ENCODE assay signal across 19 cellular contexts in the genomic region with DNA sequence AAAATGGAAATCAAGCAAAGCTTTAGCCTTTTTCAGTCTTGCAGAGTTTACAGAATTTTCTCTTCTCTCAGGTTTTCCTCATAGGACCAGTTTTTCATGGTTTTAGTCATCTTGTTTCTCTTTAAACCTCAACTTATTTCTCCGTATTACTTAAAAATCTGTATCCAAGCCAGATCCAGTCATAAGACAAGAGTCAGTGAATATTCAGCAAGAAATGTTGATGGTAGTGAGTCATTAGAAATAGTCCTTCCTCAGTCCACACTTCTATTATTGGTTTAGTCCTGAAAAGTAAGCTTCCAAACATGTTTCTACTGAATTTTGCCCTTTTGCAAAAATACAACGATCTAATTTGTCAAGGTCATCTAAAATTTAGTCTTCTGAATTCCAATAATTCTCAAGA.
DNase-seq lines count a peak whose midpoint lies in the region; ATAC-seq and TF ChIP-seq lines count a peak whose summit lies in the region.
"Had no signal": no experiment of that assay in that cellular context is flagged by ENCODE, and none has a peak within 500 bp of the region (broad histone marks: within the 10 kb centered on the region; RNA-seq: fewer than 3 reads in every experiment).

No MANE protein-coding gene starts in this region.

- CTCF ChIA-PET in activated naive CD4-positive, alpha-beta T cell treated with anti-CD3 and anti-CD28 coated beads, Interleukin-2, amount 10 ng/mL, durations not matched to agents 7 days and 5 days (lab: Charles Lee): no interaction called here

- H3K4me3 Mint-ChIP-seq in HFFc6: peak overlapping the region; percentile 64
- no peak overlapping the region for H3K4me3 Mint-ChIP-seq in activated naive CD4-positive, alpha-beta T cell treated with anti-CD3 and anti-CD28 coated beads, Interleukin-2, amount 10 ng/mL, durations not matched to agents 7 days and 5 days
- H3K4me3 Mint-ChIP-seq: central memory CD8-positive, alpha-beta T cell; H9 had no signal

- peaks cover 27% of the 10 kb centered on the region for H3K4me1 Mint-ChIP-seq in HFFc6 (ENCODE audit: low read depth)
- H3K4me1 Mint-ChIP-seq in activated naive CD4-positive, alpha-beta T cell treated with anti-CD3 and anti-CD28 coated beads, Interleukin-2, amount 10 ng/mL, durations not matched to agents 7 days and 5 days: no peaks in the 10 kb centered on the region
- H3K4me1 Mint-ChIP-seq: central memory CD8-positive, alpha-beta T cell; H9 had no signal

- peaks cover 7% of the 10 kb centered on the region for H3K9me3 Mint-ChIP-seq in HFFc6
- H3K9me3 Mint-ChIP-seq in activated naive CD4-positive, alpha-beta T cell treated with anti-CD3 and anti-CD28 coated beads, Interleukin-2, amount 10 ng/mL, durations not matched to agents 7 days and 5 days: peaks cover 2% of the 10 kb centered on the region

- peak; percentile 74 for DNase-seq in A172 (ENCODE audit: low spot score)
- DNase-seq in HFFc6: peak; percentile 81
- peak; percentile 64 for DNase-seq in astrocyte of the cerebellum (ENCODE audit: low read depth)
- DNase-seq in foreskin keratinocyte: peak; percentile 40 to 81
- DNase-seq in activated naive CD4-positive, alpha-beta T cell treated with anti-CD3 and anti-CD28 coated beads, Interleukin-2, amount 10 ng/mL, durations not matched to agents 7 days and 5 days: no peak
- no peak for DNase-seq in heart left ventricle
- DNase-seq: activated naive CD4-positive, alpha-beta T cell; H9; KG1; lower lobe of right lung; NCI-H1436 treated with DMSO at 0.1 percent for 48 hours; NCI-H510A; OCI-M1; stimulated activated naive CD4-positive, alpha-beta T cell treated with Interleukin-2 at 50 U/mL for 16 hours; SW 1271; WERI-Rb-1 had no signal

- no peak overlapping the region for H3K4me3 ChIP-seq in astrocyte of the cerebellum (ENCODE audit: low read depth, low read length)
- no peak overlapping the region for H3K4me3 ChIP-seq in heart left ventricle
- H3K4me3 ChIP-seq: lower lobe of right lung had no signal

- no peak overlapping the region for H3K27ac ChIP-seq in foreskin keratinocyte
- no peak overlapping the region for H3K27ac ChIP-seq in heart left ventricle
- H3K27ac ChIP-seq: lower lobe of right lung, WERI-Rb-1 had no signal

- peaks cover 10% of the 10 kb centered on the region for H3K36me3 Mint-ChIP-seq in HFFc6 (ENCODE audit: low read depth)
- no peaks in the 10 kb centered on the region for H3K36me3 Mint-ChIP-seq in activated naive CD4-positive, alpha-beta T cell treated with anti-CD3 and anti-CD28 coated beads, Interleukin-2, amount 10 ng/mL, durations not matched to agents 7 days and 5 days

- in situ Hi-C loops in astrocyte of the cerebellum (cut with HindIII; ENCODE audit: low sequenced_read_pairs): no loop called here

- intact Hi-C loops in heart left ventricle (cut with DNase I): no loop called here

- peaks cover 0 to 9% (median 0%) of the 10 kb centered on the region in 12 donors for H3K9me3 ChIP-seq in heart left ventricle

- H3K36me3 ChIP-seq in heart left ventricle: no peaks in the 10 kb centered on the region
- H3K36me3 ChIP-seq: lower lobe of right lung, WERI-Rb-1 had no signal

- H3K4me1 ChIP-seq in foreskin keratinocyte (peaks cover 11% of the 10 kb centered on the region), heart left ventricle (no peaks in the 10 kb centered on the region)
- H3K4me1 ChIP-seq: lower lobe of right lung had no signal

- no peak overlapping the region; the same call in 1 of the 2 replicates for H3K27ac Mint-ChIP-seq in HFFc6
- no peak overlapping the region for H3K27ac Mint-ChIP-seq in activated naive CD4-positive, alpha-beta T cell treated with anti-CD3 and anti-CD28 coated beads, Interleukin-2, amount 10 ng/mL, durations not matched to agents 7 days and 5 days
- H3K27ac Mint-ChIP-seq: H9 had no signal

- H3K27me3 ChIP-seq in foreskin keratinocyte: no peaks in the 10 kb centered on the region
- no peaks in the 10 kb centered on the region for H3K27me3 ChIP-seq in heart left ventricle

- ATAC-seq in foreskin keratinocyte (peak; percentile 88), HG02981 (IDR thresholded peaks at IDR 0.05; ENCODE audit: unreplicated experiment) (no peak), GM21529 (IDR thresholded peaks at IDR 0.05; ENCODE audit: unreplicated experiment) (no peak), heart left ventricle (no peak)
- ATAC-seq: lower lobe of right lung had no signal

- H3K27me3 Mint-ChIP-seq in HFFc6 (ENCODE audit: insufficient read depth): peaks cover 3% of the 10 kb centered on the region
- peaks cover 1% of the 10 kb centered on the region for H3K27me3 Mint-ChIP-seq in activated naive CD4-positive, alpha-beta T cell treated with anti-CD3 and anti-CD28 coated beads, Interleukin-2, amount 10 ng/mL, durations not matched to agents 7 days and 5 days
- H3K27me3 Mint-ChIP-seq: central memory CD8-positive, alpha-beta T cell had no signal

- TF ChIP-seq CTCF in HFFc6 (IDR thresholded peaks at IDR 0.05) (no peak), astrocyte of the cerebellum (IDR thresholded peaks at IDR 0.05; ENCODE audit: low read depth, low read length, missing control alignments) (no peak), foreskin keratinocyte (conservative IDR thresholded peaks at IDR 0.05) (no peak), heart left ventricle (IDR thresholded peaks at IDR 0.05) (no peak)

- 83 to 92% (median 88%) methylated on average over 2 of the region's 2 CpGs for whole genome bisulfite sequencing in heart left ventricle, 4 donors

- no peak for TF ChIP-seq POLR2A in heart left ventricle (IDR thresholded peaks at IDR 0.05)

Comparison
In these comparisons a context has a peak if more than half of its experiments do, and no peak if none do; other contexts are left out.
1. DNase-seq: peak in A172 (single experiment), HFFc6 (single experiment), astrocyte of the cerebellum (single experiment) and foreskin keratinocyte (2 of 2); none in activated naive CD4-positive, alpha-beta T cell treated with anti-CD3 and anti-CD28 coated beads, Interleukin-2, amount 10 ng/mL, durations not matched to agents 7 days and 5 days (single experiment) and heart left ventricle (0 of 5).